In genomic region chr10:71754562-71754961, GRCh38 we compare ENCODE assay signal across 15 cellular contexts. TPM values are rescaled to one million over a fixed set of nuclear protein-coding genes. Genes with fewer than 3 reads are reported as not detected.
DNase-seq lines count a peak whose midpoint lies in the region; ATAC-seq and TF ChIP-seq lines count a peak whose summit lies in the region.
"Had no signal": no experiment of that assay in that cellular context is flagged by ENCODE, and none has a peak within 500 bp of the region (broad histone marks: within the 10 kb centered on the region; RNA-seq: fewer than 3 reads in every experiment).

No MANE protein-coding gene starts in this region.

- H3K27ac ChIP-seq in layer of hippocampus (ENCODE audit: low read depth, low read length): peak overlapping the region; percentile 77
- H3K27ac ChIP-seq: SJSA1 had no signal

- no peak for TF ChIP-seq CTCF in type B pancreatic cell (conservative IDR thresholded peaks at IDR 0.05)

- no peaks in the 10 kb centered on the region for H3K27me3 ChIP-seq in layer of hippocampus (ENCODE audit: control insufficient read depth, insufficient read depth, low read length)
- H3K27me3 ChIP-seq: gastrocnemius medialis, pancreas, SJSA1 had no signal

- H3K27ac Mint-ChIP-seq in activated naive CD4-positive, alpha-beta T cell treated with anti-CD3 and anti-CD28 coated beads, Interleukin-2, amount 50 U/mL, for 24 hours: peak overlapping the region; percentile 91
- H3K27ac Mint-ChIP-seq in T-cell (peak overlapping the region; percentile 93 to 98), type B pancreatic cell (peak overlapping the region; percentile 54)

- no peak for ATAC-seq in T-cell (replicated peaks in 1 of 4)
- no peak for ATAC-seq in GM18519 (IDR thresholded peaks at IDR 0.05; ENCODE audit: low FRiP score, unreplicated experiment)
- ATAC-seq: gastrocnemius medialis, pancreas had no signal

- peaks cover 28% of the 10 kb centered on the region for H3K36me3 Mint-ChIP-seq in activated naive CD4-positive, alpha-beta T cell treated with anti-CD3 and anti-CD28 coated beads, Interleukin-2, amount 50 U/mL, for 24 hours
- H3K36me3 Mint-ChIP-seq in T-cell (peaks cover 26% of the 10 kb centered on the region), type B pancreatic cell (no peaks in the 10 kb centered on the region)

- H3K27me3 Mint-ChIP-seq in activated naive CD4-positive, alpha-beta T cell treated with anti-CD3 and anti-CD28 coated beads, Interleukin-2, amount 50 U/mL, for 24 hours: no peaks in the 10 kb centered on the region
- H3K27me3 Mint-ChIP-seq in T-cell (no peaks in the 10 kb centered on the region), type B pancreatic cell (no peaks in the 10 kb centered on the region)

- POLR2A ChIA-PET in T-cell (lab: Charles Lee): interaction anchor here in 1 of 2 donors (1.0 kb wide), 1 partner anchor 14 kb away, joined by 3 read pairs; no protein-coding TSS in a partner anchor

- no peak overlapping the region for H3K4me3 Mint-ChIP-seq in activated naive CD4-positive, alpha-beta T cell treated with anti-CD3 and anti-CD28 coated beads, Interleukin-2, amount 50 U/mL, for 24 hours
- H3K4me3 Mint-ChIP-seq in T-cell: peak overlapping the region in 1 of 3 donors; percentile 66
- no peak overlapping the region for H3K4me3 Mint-ChIP-seq in type B pancreatic cell

- no peak for DNase-seq in activated naive CD4-positive, alpha-beta T cell (lab: John Stamatoyannopoulos, UW)
- DNase-seq in T-cell (no peak), type B pancreatic cell (ENCODE audit: extremely low spot score, unreplicated experiment) (no peak), AG08395 (ENCODE audit: low spot score) (no peak), OCI-M2 (lab: John Stamatoyannopoulos, UW; ENCODE audit: unreplicated experiment) (no peak)
- DNase-seq: activated CD4-positive, alpha-beta T cell treated with anti-CD3 and anti-CD28 coated beads for 1 hour; gastrocnemius medialis; NCI-H446 treated with DMSO at 0.1 percent for 48 hours; stimulated activated CD4-positive, alpha-beta T cell treated with anti-CD3 and anti-CD28 coated beads, Interleukin-4, amount 100 ng/mL, for 24 hours had no signal

- no peaks in the 10 kb centered on the region for H3K9me3 Mint-ChIP-seq in activated naive CD4-positive, alpha-beta T cell treated with anti-CD3 and anti-CD28 coated beads, Interleukin-2, amount 50 U/mL, for 24 hours
- H3K9me3 Mint-ChIP-seq in T-cell: no peaks in the 10 kb centered on the region
- no peaks in the 10 kb centered on the region for H3K9me3 Mint-ChIP-seq in type B pancreatic cell

- CTCF ChIA-PET in T-cell (lab: Charles Lee): interaction anchor here in 1 of 2 donors (0.9 to 1.0 kb wide), 3 partner anchors 12 to 56 kb away, joined by 3 to 5 read pairs (median 4); partner anchors contain the start of gene VSIR

- peaks cover 91% of the 10 kb centered on the region for H3K4me1 Mint-ChIP-seq in activated naive CD4-positive, alpha-beta T cell treated with anti-CD3 and anti-CD28 coated beads, Interleukin-2, amount 50 U/mL, for 24 hours
- peaks cover 88 to 97% (median 92%) of the 10 kb centered on the region in 3 donors for H3K4me1 Mint-ChIP-seq in T-cell
- H3K4me1 Mint-ChIP-seq in type B pancreatic cell (ENCODE audit: unreplicated experiment): peaks cover 20% of the 10 kb centered on the region

RNA-seq across cellular contexts. Expression of gene VSIR, which starts 18.8 kb away (rescaled TPM):
- total RNA-seq in T-cell (100 to 1,000 TPM in 2 of 5 donors, 10 to 100 TPM in 3; 81.4 to 134 (median 98.3) TPM), type B pancreatic cell (ENCODE audit: low replicate concordance) (47.0 and 82.1 TPM in 2 replicates)

RNA-seq across cellular contexts. Expression of gene C10orf105, which starts 35.0 kb away (rescaled TPM):
- under 1 TPM; 0.15 to 0.45 (median 0.16) TPM for total RNA-seq in T-cell
- total RNA-seq in type B pancreatic cell (ENCODE audit: low replicate concordance): 0.31 TPM in 1 of 2 replicates, not detected in the other
- total RNA-seq: gastrocnemius medialis, MCF 10A, SJSA1 had no signal
